In the genomic region with DNA sequence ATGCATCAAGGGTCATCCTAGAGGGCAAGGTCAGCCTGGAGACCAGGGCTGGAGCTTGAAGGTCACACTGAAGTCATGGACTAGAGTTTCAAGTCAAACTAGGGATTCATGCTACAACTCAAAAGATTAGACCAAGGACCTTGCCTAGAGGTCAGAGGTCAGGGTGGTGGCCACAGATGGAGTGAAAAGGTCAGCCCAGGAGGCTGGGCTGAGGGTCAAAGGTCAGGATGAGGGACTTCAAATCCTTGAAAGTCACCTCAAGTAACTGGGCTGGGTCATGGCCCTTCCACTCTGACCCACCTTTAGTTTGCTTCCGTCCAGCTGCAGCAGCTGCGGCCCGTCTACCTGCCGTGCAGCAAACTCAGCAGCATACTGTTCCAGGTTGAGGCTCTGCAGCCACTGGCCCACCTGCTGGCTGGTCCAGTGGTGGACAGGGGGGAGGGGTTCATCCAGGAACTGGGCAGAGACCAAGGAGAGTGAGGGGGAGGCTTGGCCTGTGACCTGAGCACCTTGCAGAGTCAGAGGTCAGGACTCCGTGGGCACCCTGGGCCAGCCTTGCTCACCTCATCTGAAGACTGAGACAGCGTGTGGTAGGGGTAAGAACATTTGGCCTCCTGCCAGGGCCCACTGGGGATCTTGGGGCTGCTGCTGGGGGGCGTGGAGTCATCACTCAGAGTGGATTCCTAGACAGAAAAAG, we compare ENCODE assay signal across 14 cellular contexts. TPM values are rescaled to one million over a fixed set of nuclear protein-coding genes. Genes with fewer than 3 reads are reported as not detected.
"Had no signal": no experiment of that assay in that cellular context is flagged by ENCODE, and none has a peak within 500 bp of the region (broad histone marks: within the 10 kb centered on the region; RNA-seq: fewer than 3 reads in every experiment).

No MANE protein-coding gene starts in this region.

- H3K27ac Mint-ChIP-seq: activated CD4-positive, alpha-beta memory T cell treated with anti-CD3 and anti-CD28 coated beads for 36 hours; activated naive CD8-positive, alpha-beta T cell treated with anti-CD3 and anti-CD28 coated beads for 36 hours; activated T-cell treated with anti-CD3 and anti-CD28 coated beads, Interleukin-2, amount 50 U/mL, for 72 hours; immature natural killer cell; stimulated activated memory B cell treated with anti-CD40 and anti-IgM and Interleukin-4, amounts not matched to agents 10 μg/mL and 1 μg/mL and 100 μg/mL, for 72 hours had no signal

- H3K9me3 Mint-ChIP-seq: activated CD4-positive, alpha-beta memory T cell treated with anti-CD3 and anti-CD28 coated beads for 36 hours; activated naive CD8-positive, alpha-beta T cell treated with anti-CD3 and anti-CD28 coated beads for 36 hours; activated T-cell treated with anti-CD3 and anti-CD28 coated beads, Interleukin-2, amount 50 U/mL, for 72 hours; stimulated activated memory B cell treated with anti-CD40 and anti-IgM and Interleukin-4, amounts not matched to agents 10 μg/mL and 1 μg/mL and 100 μg/mL, for 72 hours had no signal

- DNase-seq: activated CD4-positive, alpha-beta memory T cell treated with anti-CD3 and anti-CD28 coated beads for 36 hours; activated CD4-positive, CD25-positive, alpha-beta regulatory T cell treated with anti-CD3 and anti-CD28 coated beads, Interleukin-2, amount 50 U/mL, for 72 hours; activated gamma-delta T cell treated with Interleukin-2 at 50 U/mL for 16 hours; activated naive CD8-positive, alpha-beta T cell treated with anti-CD3 and anti-CD28 coated beads for 36 hours; activated T-cell treated with anti-CD3 and anti-CD28 coated beads, Interleukin-2, amount 50 U/mL, for 72 hours; immature natural killer cell; mesenchymal stem cell had no signal

- FAIRE-seq: frontal cortex had no signal

- H3K4me3 ChIP-seq: breast epithelium, ovary, smooth muscle cell, upper lobe of left lung had no signal

- H3K4me2 ChIP-seq: smooth muscle cell had no signal

- H3K4me3 Mint-ChIP-seq: activated CD4-positive, alpha-beta memory T cell treated with anti-CD3 and anti-CD28 coated beads for 36 hours; activated naive CD8-positive, alpha-beta T cell treated with anti-CD3 and anti-CD28 coated beads for 36 hours; activated T-cell treated with anti-CD3 and anti-CD28 coated beads, Interleukin-2, amount 50 U/mL, for 72 hours; immature natural killer cell; stimulated activated memory B cell treated with anti-CD40 and anti-IgM and Interleukin-4, amounts not matched to agents 10 μg/mL and 1 μg/mL and 100 μg/mL, for 72 hours had no signal

- H3K36me3 ChIP-seq: breast epithelium, ovary had no signal

- H3K9me3 ChIP-seq: breast epithelium, ovary, upper lobe of left lung had no signal

- H3K27me3 ChIP-seq: breast epithelium, ovary had no signal

- ATAC-seq: activated T-cell treated with anti-CD3 and anti-CD28 coated beads, Interleukin-2, amount 50 U/mL, for 72 hours; stimulated activated memory B cell treated with anti-CD40 and anti-IgM and Interleukin-4, amounts not matched to agents 10 μg/mL and 1 μg/mL and 100 μg/mL, for 72 hours had no signal

RNA-seq across cellular contexts. Expression of a gene that starts 52.0 kb away (rescaled TPM):
- total RNA-seq: frontal cortex; smooth muscle cell; T-helper 2 cell treated with Interferon-gamma antibody and Interleukin-4, amounts not matched to agents 100 ng/mL and 5 ng/mL, for 36 hours had no signal
- polyA plus RNA-seq: immature natural killer cell had no signal
